Comparison of ENCODE assay signal across 1 cellular context in the genomic region with DNA sequence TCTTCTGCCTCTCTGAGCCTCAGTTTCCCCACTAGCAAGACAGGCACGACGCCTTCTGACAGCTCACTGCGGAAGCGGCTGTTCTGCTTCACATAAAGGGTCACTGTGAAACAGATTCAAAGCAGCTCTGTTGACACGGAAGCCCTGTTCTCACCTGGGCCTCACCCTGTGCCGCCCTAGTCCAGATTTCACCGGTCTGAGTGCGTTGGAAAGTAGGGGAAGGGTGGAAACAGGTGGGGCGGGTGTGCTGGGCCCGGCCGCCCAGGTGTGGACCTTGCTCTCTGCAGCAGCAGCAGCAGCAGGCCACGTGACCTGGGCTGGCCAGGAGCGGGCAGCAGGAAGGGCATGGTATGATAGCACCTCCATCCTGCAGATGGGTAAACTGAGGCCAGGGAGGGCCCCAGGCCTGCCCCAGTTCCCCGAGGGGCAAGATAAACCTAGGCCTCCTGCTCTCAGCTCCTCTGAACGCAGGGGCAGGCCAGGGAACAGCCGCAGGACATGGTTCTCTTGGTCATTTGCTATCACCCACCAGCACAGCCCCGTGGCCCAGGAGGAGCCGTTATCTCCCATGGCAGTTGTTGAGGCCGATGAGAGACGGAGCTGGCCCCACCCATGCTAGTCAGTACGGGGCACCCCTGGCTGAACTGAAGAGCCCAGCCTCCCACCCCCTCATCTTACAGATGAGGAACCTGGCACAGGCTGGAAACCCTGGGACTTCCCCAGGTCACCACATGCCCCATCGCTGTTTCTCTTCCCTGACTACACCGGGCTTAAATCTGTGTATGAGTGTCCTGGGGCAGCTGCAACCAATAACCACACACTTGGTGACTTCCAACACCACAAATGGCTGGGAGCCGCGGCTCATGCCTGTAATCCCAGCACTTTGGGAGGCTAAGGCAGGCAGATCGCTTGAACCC.
TF ChIP-seq lines count a peak whose summit lies in the region.

No MANE protein-coding gene starts in this region.

TF ChIP-seq in liver, 16 proteins besides CTCF, POLR2A, EP300 and RAD21 (continued from another document):
- TF ChIP-seq EGR1 (IDR thresholded peaks at IDR 0.05; ENCODE audit: low read depth in 2 of 2), result peak in 1 of 2 donors; percentile 74
